ENCODE assay signal across 8 cellular contexts in the genomic region with DNA sequence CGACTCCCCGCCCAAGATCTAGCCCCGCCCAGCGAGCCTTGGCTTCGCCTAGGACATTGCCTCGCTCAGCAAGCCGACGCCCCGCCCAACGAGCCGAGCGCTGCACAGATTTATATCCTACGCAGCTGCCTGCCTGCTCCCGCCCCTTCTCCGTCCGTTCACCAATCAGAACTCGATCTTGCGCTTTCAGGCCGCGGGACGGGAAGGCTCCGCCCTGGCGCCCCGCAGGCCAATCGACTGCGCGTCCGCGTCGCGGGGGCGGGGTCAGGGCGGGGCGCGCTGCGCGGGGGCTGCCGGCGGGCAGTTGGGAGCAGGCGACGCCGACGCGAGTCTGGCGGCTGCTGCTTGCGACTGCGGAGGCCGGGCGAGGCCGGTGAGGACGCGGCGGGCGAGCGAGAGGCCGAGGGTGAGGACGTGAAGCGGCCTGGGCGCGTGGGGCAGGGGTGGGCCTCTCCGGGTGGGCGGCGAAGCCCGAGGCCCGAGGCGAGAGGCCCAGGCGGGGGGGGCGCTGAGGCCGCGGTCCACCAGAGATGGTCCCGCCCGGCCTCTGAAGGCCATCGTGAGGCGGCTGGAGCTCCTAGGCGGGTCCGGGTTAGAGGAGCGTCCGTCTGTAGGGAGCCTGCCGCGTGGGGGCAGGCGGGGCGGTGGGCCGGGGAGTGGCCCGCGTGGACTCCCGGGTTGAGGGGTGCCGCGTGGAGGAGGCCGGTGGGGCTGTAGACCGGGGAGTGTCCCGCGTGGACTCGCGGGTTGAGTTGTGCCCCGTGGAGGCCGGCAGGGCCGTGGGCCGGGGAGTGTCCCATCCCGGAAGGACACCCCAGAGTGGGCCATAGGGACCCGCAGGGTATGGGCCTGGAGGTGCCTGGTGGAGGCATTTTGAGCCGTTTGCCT. TPM values are rescaled to one million over a fixed set of nuclear protein-coding genes. Genes with fewer than 3 reads are reported as not detected.
DNase-seq lines count a peak whose midpoint lies in the region; ATAC-seq and TF ChIP-seq lines count a peak whose summit lies in the region.

A gene with protein sequence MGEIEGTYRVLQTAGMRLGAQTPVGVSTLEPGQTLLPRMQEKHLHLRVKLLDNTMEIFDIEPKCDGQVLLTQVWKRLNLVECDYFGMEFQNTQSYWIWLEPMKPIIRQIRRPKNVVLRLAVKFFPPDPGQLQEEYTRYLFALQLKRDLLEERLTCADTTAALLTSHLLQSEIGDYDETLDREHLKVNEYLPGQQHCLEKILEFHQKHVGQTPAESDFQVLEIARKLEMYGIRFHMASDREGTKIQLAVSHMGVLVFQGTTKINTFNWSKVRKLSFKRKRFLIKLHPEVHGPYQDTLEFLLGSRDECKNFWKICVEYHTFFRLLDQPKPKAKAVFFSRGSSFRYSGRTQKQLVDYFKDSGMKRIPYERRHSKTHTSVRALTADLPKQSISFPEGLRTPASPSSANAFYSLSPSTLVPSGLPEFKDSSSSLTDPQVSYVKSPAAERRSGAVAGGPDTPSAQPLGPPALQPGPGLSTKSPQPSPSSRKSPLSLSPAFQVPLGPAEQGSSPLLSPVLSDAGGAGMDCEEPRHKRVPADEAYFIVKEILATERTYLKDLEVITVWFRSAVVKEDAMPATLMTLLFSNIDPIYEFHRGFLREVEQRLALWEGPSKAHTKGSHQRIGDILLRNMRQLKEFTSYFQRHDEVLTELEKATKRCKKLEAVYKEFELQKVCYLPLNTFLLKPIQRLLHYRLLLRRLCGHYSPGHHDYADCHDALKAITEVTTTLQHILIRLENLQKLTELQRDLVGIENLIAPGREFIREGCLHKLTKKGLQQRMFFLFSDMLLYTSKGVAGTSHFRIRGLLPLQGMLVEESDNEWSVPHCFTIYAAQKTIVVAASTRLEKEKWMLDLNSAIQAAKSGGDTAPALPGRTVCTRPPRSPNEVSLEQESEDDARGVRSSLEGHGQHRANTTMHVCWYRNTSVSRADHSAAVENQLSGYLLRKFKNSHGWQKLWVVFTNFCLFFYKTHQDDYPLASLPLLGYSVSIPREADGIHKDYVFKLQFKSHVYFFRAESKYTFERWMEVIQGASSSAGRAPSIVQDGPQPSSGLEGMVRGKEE (plus strand): TSS at position 303 of the 888 bp plus-strand sequence. CDS start 16,823 bp downstream, outside the sequence.

- TF ChIP-seq CTCF in MM.1S (IDR thresholded peaks at IDR 0.05; ENCODE audit: low read length) = no peak
- TF ChIP-seq CTCF in fibroblast of the aortic adventitia (IDR thresholded peaks at IDR 0.05; ENCODE audit: insufficient read depth, low read length) = no peak
- TF ChIP-seq CTCF in nephron (IDR thresholded peaks at IDR 0.05; ENCODE audit: unreplicated experiment in 3 of 3) = no peak

- no peak within 1 kb of the TSS; the same call in 1 of the 2 replicates for H2AFZ ChIP-seq in MM.1S (ENCODE audit: low read length)

- peaks cover 29% of the 10 kb centered on the region for H3K36me3 Mint-ChIP-seq in nephron (ENCODE audit: low read depth)

- no peaks in the 10 kb centered on the region for H3K9me3 ChIP-seq in MM.1S (replicated peaks; ENCODE audit: insufficient read depth, low read length)

- no peaks in the 10 kb centered on the region for H3K9me3 Mint-ChIP-seq in nephron

- H3K9me2 ChIP-seq in MM.1S (replicated peaks; ENCODE audit: insufficient read depth, low read length) = no peaks in the 10 kb centered on the region

- H3K79me2 ChIP-seq in MM.1S (ENCODE audit: low read length) = peaks cover 50% of the 10 kb centered on the region

- no peaks in the 10 kb centered on the region for H3K27me3 Mint-ChIP-seq in nephron (ENCODE audit: low read depth)

- H3K4me2 ChIP-seq in MM.1S (ENCODE audit: low read depth, low read length) = peak within 1 kb of the TSS; percentile 85

- peak within 1 kb of the TSS; percentile 83 to 90 (median 85) for H3K4me3 Mint-ChIP-seq in nephron

- H3K27me3 ChIP-seq in MM.1S (replicated peaks; ENCODE audit: insufficient read depth, low read length) = no peaks in the 10 kb centered on the region

- peak within 1 kb of the TSS; percentile 77; the same call in 1 of the 2 replicates for H3K27ac ChIP-seq in MM.1S (ENCODE audit: low read length)

- no peaks in the 10 kb centered on the region for H3K36me3 ChIP-seq in MM.1S (replicated peaks; ENCODE audit: insufficient read depth, low read length)

- peak within 1 kb of the TSS; percentile 90 for H3K9ac ChIP-seq in MM.1S (ENCODE audit: low read length)

- in situ Hi-C loops in G401 (cut with HindIII; ENCODE audit: low sequenced_read_pairs) = no loop called here

- peak within 1 kb of the TSS; percentile 90 for H3K4me3 ChIP-seq in MM.1S (ENCODE audit: low read length)
- H3K4me3 ChIP-seq in fibroblast of the aortic adventitia (ENCODE audit: low read depth, low read length) = peak within 1 kb of the TSS; percentile 74

- peak; percentile 97 for ATAC-seq in stimulated activated naive CD8-positive, alpha-beta T cell treated with anti-CD3 and anti-CD28 coated beads, Interleukin-15, Interleukin-2, amounts not matched to agents 100 U/mL and 50 U/mL, for 24 hours

- peaks cover 46% of the 10 kb centered on the region for H3K4me1 Mint-ChIP-seq in nephron

- H3K4me1 ChIP-seq in MM.1S (ENCODE audit: low read length) = peaks cover 13% of the 10 kb centered on the region

- H3F3A ChIP-seq in MM.1S (ENCODE audit: insufficient read depth, low read length) = peaks cover 21% of the 10 kb centered on the region

- peaks cover 3% of the 10 kb centered on the region; the same call in 1 of the 2 replicates for H4K20me1 ChIP-seq in MM.1S (ENCODE audit: insufficient read depth, low read length)

- peak within 1 kb of the TSS; percentile 84 to 97 (median 87) for H3K27ac Mint-ChIP-seq in nephron

- DNase-seq in G401 (ENCODE audit: low spot score) (peak; percentile 100), HCEC 1CT (peak; percentile 97), MM.1S (peak; percentile 98), SHP77 treated with DMSO at 0.1 percent for 48 hours (lab: John Stamatoyannopoulos, UW) (peak; percentile 97), fibroblast of the aortic adventitia (ENCODE audit: low read depth) (peak; percentile 99)
- peak; percentile 99 for DNase-seq in activated effector memory CD4-positive, alpha-beta T cell treated with anti-CD3 and anti-CD28 coated beads, Interleukin-2, amount 50 U/mL, for 16 hours
- DNase-seq in stimulated activated naive CD8-positive, alpha-beta T cell treated with anti-CD3 and anti-CD28 coated beads, Interleukin-15, Interleukin-2, amounts not matched to agents 100 U/mL and 50 U/mL, for 24 hours = peak; percentile 95

RNA-seq across cellular contexts. Expression of the gene that starts here (rescaled TPM):
- total RNA-seq in G401 (2014; rRNA removed; shearing (Covaris generic)) = 36.3 and 38.6 TPM in 2 replicates
- total RNA-seq in fibroblast of the aortic adventitia (ENCODE audit: low replicate concordance) = 27.2 and 41.0 TPM in 2 replicates

Comparison
In these comparisons a context has a peak if more than half of its experiments do, and no peak if none do; other contexts are left out.
1. Peak in every context shown above with its lines: DNase-seq, ATAC-seq, H3K4me3 ChIP-seq and H3K27ac ChIP-seq.